In the genomic region with DNA sequence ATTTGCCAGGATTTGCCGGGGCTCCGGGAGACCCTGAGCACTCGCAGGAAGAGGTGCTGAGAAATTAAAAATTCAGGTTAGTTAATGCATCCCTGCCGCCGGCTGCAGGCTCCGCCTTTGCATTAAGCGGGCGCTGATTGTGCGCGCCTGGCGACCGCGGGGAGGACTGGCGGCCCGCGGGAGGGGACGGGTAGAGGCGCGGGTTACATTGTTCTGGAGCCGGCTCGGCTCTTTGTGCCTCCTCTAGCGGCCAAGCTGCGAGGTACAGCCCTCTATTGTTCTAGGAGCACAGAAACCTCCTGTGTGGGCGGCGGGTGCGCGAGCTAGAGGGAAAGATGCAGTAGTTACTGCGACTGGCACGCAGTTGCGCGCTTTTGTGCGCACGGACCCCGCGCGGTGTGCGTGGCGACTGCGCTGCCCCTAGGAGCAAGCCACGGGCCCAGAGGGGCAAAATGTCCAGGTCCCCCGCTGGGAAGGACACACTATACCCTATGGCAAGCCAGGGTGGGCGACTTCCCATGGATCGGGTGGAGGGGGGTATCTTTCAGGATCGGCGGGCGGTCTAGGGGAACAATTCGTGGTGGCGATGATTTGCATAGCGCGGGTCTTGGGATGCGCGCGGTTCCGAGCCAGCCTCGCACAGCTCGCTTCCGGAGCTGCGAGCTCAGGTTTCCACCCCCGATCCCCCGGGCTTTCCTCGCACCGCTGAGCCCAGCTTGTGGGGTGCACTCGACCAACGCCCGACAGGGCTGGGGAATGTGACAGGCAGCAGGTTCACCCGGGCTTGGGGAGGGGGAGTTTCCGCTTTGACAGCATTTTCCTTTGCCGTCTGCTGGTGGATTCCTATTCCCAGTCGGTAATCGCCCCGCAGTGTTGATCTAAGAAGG, we compare ENCODE assay signal across 1 cellular context.
TF ChIP-seq lines count a peak whose summit lies in the region.

No MANE protein-coding gene starts in this region.

TF ChIP-seq in HepG2, 621 proteins besides CTCF, POLR2A, EP300 and RAD21 (continued from another document):
- TF ChIP-seq, protein P1, sequence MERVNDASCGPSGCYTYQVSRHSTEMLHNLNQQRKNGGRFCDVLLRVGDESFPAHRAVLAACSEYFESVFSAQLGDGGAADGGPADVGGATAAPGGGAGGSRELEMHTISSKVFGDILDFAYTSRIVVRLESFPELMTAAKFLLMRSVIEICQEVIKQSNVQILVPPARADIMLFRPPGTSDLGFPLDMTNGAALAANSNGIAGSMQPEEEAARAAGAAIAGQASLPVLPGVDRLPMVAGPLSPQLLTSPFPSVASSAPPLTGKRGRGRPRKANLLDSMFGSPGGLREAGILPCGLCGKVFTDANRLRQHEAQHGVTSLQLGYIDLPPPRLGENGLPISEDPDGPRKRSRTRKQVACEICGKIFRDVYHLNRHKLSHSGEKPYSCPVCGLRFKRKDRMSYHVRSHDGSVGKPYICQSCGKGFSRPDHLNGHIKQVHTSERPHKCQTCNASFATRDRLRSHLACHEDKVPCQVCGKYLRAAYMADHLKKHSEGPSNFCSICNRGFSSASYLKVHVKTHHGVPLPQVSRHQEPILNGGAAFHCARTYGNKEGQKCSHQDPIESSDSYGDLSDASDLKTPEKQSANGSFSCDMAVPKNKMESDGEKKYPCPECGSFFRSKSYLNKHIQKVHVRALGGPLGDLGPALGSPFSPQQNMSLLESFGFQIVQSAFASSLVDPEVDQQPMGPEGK (CRISPR knock-in tag; IDR thresholded peaks at IDR 0.05), result peak; percentile 62
- TF ChIP-seq ATF7 (IDR thresholded peaks at IDR 0.05), result no peak
- no peak for TF ChIP-seq ATF7 (CRISPR knock-in tag; IDR thresholded peaks at IDR 0.05)
- no peak for TF ChIP-seq HNF4G (IDR thresholded peaks at IDR 0.05; ENCODE audit: borderline replicate concordance, low read depth, low read length)
- 0 out of 2 replicates have a peak, but pooled peaks have one; percentile 27 for TF ChIP-seq HNF4G (CRISPR knock-in tag; IDR thresholded peaks at IDR 0.05; ENCODE audit: borderline replicate concordance, low read depth)
- peak; percentile 15; the same call in 1 of the 2 replicates for TF ChIP-seq TFDP1 (CRISPR knock-in tag; IDR thresholded peaks at IDR 0.05; ENCODE audit: borderline replicate concordance)
- no peak for TF ChIP-seq ONECUT2 (CRISPR knock-in tag; IDR thresholded peaks at IDR 0.05)
- peak; percentile 22; the same call in 1 of the 2 replicates for TF ChIP-seq NR2C2 (CRISPR knock-in tag; IDR thresholded peaks at IDR 0.05; ENCODE audit: borderline replicate concordance)
- TF ChIP-seq, protein P2, sequence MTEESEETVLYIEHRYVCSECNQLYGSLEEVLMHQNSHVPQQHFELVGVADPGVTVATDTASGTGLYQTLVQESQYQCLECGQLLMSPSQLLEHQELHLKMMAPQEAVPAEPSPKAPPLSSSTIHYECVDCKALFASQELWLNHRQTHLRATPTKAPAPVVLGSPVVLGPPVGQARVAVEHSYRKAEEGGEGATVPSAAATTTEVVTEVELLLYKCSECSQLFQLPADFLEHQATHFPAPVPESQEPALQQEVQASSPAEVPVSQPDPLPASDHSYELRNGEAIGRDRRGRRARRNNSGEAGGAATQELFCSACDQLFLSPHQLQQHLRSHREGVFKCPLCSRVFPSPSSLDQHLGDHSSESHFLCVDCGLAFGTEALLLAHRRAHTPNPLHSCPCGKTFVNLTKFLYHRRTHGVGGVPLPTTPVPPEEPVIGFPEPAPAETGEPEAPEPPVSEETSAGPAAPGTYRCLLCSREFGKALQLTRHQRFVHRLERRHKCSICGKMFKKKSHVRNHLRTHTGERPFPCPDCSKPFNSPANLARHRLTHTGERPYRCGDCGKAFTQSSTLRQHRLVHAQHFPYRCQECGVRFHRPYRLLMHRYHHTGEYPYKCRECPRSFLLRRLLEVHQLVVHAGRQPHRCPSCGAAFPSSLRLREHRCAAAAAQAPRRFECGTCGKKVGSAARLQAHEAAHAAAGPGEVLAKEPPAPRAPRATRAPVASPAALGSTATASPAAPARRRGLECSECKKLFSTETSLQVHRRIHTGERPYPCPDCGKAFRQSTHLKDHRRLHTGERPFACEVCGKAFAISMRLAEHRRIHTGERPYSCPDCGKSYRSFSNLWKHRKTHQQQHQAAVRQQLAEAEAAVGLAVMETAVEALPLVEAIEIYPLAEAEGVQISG (CRISPR knock-in tag; IDR thresholded peaks at IDR 0.05), result peak; percentile 12; the same call in 1 of the 2 replicates
- TF ChIP-seq YEATS2 (CRISPR knock-in tag; IDR thresholded peaks at IDR 0.05; ENCODE audit: borderline replicate concordance), result 0 out of 2 replicates have a peak, but pooled peaks have one; percentile 15
- 0 out of 2 replicates have a peak, but pooled peaks have one; percentile 80 for TF ChIP-seq ZNF44 (CRISPR knock-in tag; IDR thresholded peaks at IDR 0.05)
- TF ChIP-seq, protein P3, sequence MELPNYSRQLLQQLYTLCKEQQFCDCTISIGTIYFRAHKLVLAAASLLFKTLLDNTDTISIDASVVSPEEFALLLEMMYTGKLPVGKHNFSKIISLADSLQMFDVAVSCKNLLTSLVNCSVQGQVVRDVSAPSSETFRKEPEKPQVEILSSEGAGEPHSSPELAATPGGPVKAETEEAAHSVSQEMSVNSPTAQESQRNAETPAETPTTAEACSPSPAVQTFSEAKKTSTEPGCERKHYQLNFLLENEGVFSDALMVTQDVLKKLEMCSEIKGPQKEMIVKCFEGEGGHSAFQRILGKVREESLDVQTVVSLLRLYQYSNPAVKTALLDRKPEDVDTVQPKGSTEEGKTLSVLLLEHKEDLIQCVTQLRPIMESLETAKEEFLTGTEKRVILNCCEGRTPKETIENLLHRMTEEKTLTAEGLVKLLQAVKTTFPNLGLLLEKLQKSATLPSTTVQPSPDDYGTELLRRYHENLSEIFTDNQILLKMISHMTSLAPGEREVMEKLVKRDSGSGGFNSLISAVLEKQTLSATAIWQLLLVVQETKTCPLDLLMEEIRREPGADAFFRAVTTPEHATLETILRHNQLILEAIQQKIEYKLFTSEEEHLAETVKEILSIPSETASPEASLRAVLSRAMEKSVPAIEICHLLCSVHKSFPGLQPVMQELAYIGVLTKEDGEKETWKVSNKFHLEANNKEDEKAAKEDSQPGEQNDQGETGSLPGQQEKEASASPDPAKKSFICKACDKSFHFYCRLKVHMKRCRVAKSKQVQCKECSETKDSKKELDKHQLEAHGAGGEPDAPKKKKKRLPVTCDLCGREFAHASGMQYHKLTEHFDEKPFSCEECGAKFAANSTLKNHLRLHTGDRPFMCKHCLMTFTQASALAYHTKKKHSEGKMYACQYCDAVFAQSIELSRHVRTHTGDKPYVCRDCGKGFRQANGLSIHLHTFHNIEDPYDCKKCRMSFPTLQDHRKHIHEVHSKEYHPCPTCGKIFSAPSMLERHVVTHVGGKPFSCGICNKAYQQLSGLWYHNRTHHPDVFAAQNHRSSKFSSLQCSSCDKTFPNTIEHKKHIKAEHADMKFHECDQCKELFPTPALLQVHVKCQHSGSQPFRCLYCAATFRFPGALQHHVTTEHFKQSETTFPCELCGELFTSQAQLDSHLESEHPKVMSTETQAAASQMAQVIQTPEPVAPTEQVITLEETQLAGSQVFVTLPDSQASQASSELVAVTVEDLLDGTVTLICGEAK (IDR thresholded peaks at IDR 0.05), result no peak
- TF ChIP-seq, protein P3 (CRISPR knock-in tag; IDR thresholded peaks at IDR 0.05), result peak; percentile 16; the same call in 1 of the 2 replicates
- TF ChIP-seq MIER2 (CRISPR knock-in tag; IDR thresholded peaks at IDR 0.05), result peak; percentile 73; the same call in 1 of the 2 replicates
- TF ChIP-seq, protein P4, sequence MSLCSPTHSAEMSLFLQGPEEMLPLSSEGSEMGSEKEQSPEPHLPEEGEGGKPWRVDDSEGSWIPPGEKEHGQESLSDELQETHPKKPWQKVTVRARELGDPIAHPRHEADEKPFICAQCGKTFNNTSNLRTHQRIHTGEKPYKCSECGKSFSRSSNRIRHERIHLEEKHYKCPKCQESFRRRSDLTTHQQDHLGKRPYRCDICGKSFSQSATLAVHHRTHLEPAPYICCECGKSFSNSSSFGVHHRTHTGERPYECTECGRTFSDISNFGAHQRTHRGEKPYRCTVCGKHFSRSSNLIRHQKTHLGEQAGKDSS (CRISPR knock-in tag; IDR thresholded peaks at IDR 0.05; ENCODE audit: borderline replicate concordance, low read depth), result 0 out of 2 replicates have a peak, but pooled peaks have one; percentile 58
- peak; percentile 78 for TF ChIP-seq SALL1 (CRISPR knock-in tag; IDR thresholded peaks at IDR 0.05)
- no peak for TF ChIP-seq ZNF557 (CRISPR knock-in tag; IDR thresholded peaks at IDR 0.05)
- peak; percentile 35; the same call in 1 of the 2 replicates for TF ChIP-seq ZFX (CRISPR knock-in tag; IDR thresholded peaks at IDR 0.05; ENCODE audit: low read depth)
